Comparison of ENCODE assay signal across 9 cellular contexts in the genomic region with DNA sequence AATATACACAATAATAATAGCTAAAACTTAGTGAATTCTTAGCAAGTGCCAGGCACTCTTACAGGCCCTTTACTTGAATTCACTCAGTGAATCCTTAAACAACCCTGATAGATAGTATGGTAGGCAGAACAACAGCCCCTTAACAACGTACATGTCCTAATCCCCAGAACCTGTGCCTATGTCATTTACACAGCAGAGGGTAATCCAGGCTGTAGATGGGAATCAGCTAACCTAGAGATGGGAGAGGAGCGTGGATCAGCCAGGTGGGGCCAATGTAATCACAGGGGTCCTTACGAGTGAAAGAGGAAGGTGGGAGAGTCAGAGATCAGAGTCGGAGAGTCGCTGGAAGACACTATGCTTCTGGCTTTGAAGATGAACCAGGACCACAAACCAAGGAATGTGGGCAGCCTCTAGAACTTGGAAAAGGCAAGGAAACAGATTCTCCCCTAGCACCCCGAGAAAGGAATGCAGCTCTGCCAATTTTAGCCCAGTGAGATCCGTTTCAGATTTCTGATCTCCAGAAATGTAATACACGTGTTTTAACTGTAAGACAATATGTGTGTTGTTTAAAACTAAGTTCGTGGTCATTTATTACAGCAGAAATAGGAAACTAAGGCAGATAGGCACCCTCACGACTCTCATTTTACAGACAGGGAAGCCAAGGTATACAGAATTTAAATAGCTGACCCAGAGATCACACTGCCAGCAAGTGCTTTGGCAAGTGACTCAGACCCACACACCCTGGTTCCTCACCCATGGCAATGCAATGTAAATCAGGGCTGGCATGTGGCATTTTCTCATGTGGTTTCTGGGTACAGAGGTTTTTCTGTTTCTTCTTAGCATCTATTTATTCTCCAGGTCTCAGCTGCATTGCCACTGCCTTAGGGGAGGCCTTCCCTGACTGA.
A peak's percentile ranks its signal among the peaks of the same experiment; 100 is the strongest.
DNase-seq lines count a peak whose midpoint lies in the region; ATAC-seq and TF ChIP-seq lines count a peak whose summit lies in the region.
"Had no signal": no experiment of that assay in that cellular context is flagged by ENCODE, and none has a peak within 500 bp of the region (broad histone marks: within the 10 kb centered on the region; RNA-seq: fewer than 3 reads in every experiment).

No MANE protein-coding gene starts in this region.

- H3K36me3 Mint-ChIP-seq in activated naive CD8-positive, alpha-beta T cell = peaks cover 5% of the 10 kb centered on the region
- H3K36me3 Mint-ChIP-seq in natural killer cell treated with Interleukin-12 subunit alpha and Interleukin-12 subunit beta and Interleukin-15 and Interleukin-18, amount 100 ng/mL, for 72 hours = peaks cover 4% of the 10 kb centered on the region

- H3K4me1 Mint-ChIP-seq in activated naive CD8-positive, alpha-beta T cell (ENCODE audit: low read depth) = peaks cover 83% of the 10 kb centered on the region
- peaks cover 70 to 84% of the 10 kb centered on the region in 2 donors for H3K4me1 Mint-ChIP-seq in natural killer cell treated with Interleukin-12 subunit alpha and Interleukin-12 subunit beta and Interleukin-15 and Interleukin-18, amount 100 ng/mL, for 72 hours (ENCODE audit: low read depth in 2 of 2)

- H3K27me3 Mint-ChIP-seq in activated naive CD8-positive, alpha-beta T cell = no peaks in the 10 kb centered on the region
- H3K27me3 Mint-ChIP-seq in natural killer cell treated with Interleukin-12 subunit alpha and Interleukin-12 subunit beta and Interleukin-15 and Interleukin-18, amount 100 ng/mL, for 72 hours = no peaks in the 10 kb centered on the region

- intact Hi-C loops in Right ventricle myocardium inferior (cut with DNase I) = no loop called here

- H3K9me3 Mint-ChIP-seq in activated naive CD8-positive, alpha-beta T cell (ENCODE audit: low read depth) = no peaks in the 10 kb centered on the region
- H3K9me3 Mint-ChIP-seq in natural killer cell treated with Interleukin-12 subunit alpha and Interleukin-12 subunit beta and Interleukin-15 and Interleukin-18, amount 100 ng/mL, for 72 hours = no peaks in the 10 kb centered on the region

- peak; percentile 42 for DNase-seq in GM12865 (ENCODE audit: low read depth)
- DNase-seq in natural killer cell treated with Interleukin-12 subunit alpha and Interleukin-12 subunit beta and Interleukin-15 and Interleukin-18, amount 100 ng/mL, for 72 hours (ENCODE audit: low spot score) = no peak
- DNase-seq in Right ventricle myocardium inferior (ENCODE audit: missing footprints) = no peak
- DNase-seq in DMS79 treated with DMSO at 0.1 percent for 48 hours (lab: John Stamatoyannopoulos, UW) = no peak
- DNase-seq: lower lobe of right lung had no signal

- H3K4me3 Mint-ChIP-seq in activated naive CD8-positive, alpha-beta T cell = peak overlapping the region; percentile 12
- peak overlapping the region; percentile 20 for H3K4me3 Mint-ChIP-seq in natural killer cell treated with Interleukin-12 subunit alpha and Interleukin-12 subunit beta and Interleukin-15 and Interleukin-18, amount 100 ng/mL, for 72 hours

- peak; percentile 43 for ATAC-seq in HG02943 (IDR thresholded peaks at IDR 0.05; ENCODE audit: low read depth, unreplicated experiment)
- ATAC-seq in natural killer cell treated with Interleukin-12 subunit alpha and Interleukin-12 subunit beta and Interleukin-15 and Interleukin-18, amount 100 ng/mL, for 72 hours = peak; percentile 51 to 53
- no peak for ATAC-seq in GM21576 (IDR thresholded peaks at IDR 0.05; ENCODE audit: unreplicated experiment)
- no peak for ATAC-seq in Right ventricle myocardium inferior
- no peak for ATAC-seq in HG03342 (IDR thresholded peaks at IDR 0.05; ENCODE audit: unreplicated experiment)

- H3K27ac Mint-ChIP-seq in activated naive CD8-positive, alpha-beta T cell = peak overlapping the region; percentile 81
- peak overlapping the region; percentile 54 to 86 for H3K27ac Mint-ChIP-seq in natural killer cell treated with Interleukin-12 subunit alpha and Interleukin-12 subunit beta and Interleukin-15 and Interleukin-18, amount 100 ng/mL, for 72 hours

- no peak for TF ChIP-seq CTCF in GM12865 (IDR thresholded peaks at IDR 0.05; ENCODE audit: insufficient read depth, low read depth, low read length, missing control alignments)

- no peak overlapping the region for H3K4me3 ChIP-seq in GM12865 (ENCODE audit: low read depth, low read length)
- H3K4me3 ChIP-seq: lower lobe of right lung had no signal

Comparison
In these comparisons a context has a peak if more than half of its experiments do, and no peak if none do; other contexts are left out.
1. ATAC-seq: peak in HG02943 (single experiment) and natural killer cell treated with Interleukin-12 subunit alpha and Interleukin-12 subunit beta and Interleukin-15 and Interleukin-18, amount 100 ng/mL, for 72 hours (2 of 2); none in GM21576 (single experiment), Right ventricle myocardium inferior (single experiment) and HG03342 (single experiment).